In the genomic region with DNA sequence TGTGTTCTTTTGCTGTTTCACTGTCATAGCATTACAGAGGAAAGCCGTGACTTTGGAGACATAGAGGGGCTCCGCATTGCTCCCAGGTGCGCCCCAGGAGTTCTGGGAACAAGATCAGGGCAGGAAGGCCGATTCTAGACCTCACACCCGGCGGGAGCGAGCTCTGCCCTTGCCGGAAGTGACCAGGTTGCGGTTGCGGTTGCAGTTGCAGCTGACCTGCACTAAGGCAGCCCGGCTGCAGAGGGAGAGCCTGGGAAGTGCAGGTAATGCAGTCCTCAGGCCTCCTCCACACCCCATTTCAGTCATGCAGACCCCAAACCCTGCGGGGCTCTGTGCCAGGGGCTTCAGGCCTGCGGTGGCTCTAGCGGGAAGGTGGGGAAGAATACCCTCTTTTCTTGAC, we compare ENCODE assay signal across 19 cellular contexts.
DNase-seq lines count a peak whose midpoint lies in the region; ATAC-seq, FAIRE-seq and TF ChIP-seq lines count a peak whose summit lies in the region.
"Had no signal": no experiment of that assay in that cellular context is flagged by ENCODE, and none has a peak within 500 bp of the region (broad histone marks: within the 10 kb centered on the region; RNA-seq: fewer than 3 reads in every experiment).

No MANE protein-coding gene starts in this region.

- intact Hi-C loops in kidney (cut with DNase I) (no loop called here), mucosa of descending colon (cut with DNase I, micrococcal nuclease) (no loop called here), PC-9 (cut with micrococcal nuclease; ENCODE audit: unreplicated experiment) (no loop called here)

- POLR2A ChIA-PET in PC-9 (lab: Charles Lee; ENCODE audit: unreplicated experiment): no interaction called here

- H3K4me3 ChIP-seq in GM12865 (ENCODE audit: low read depth, low read length): no peak overlapping the region
- H3K4me3 ChIP-seq in GM23338: no peak overlapping the region
- H3K4me3 ChIP-seq in kidney (ENCODE audit: low read length in 2 of 2): no peak overlapping the region
- H3K4me3 ChIP-seq in mucosa of descending colon: no peak overlapping the region
- H3K4me3 ChIP-seq in PC-9: no peak overlapping the region
- H3K4me3 ChIP-seq: A549, GM12878 had no signal

- DNase-seq in GM12865 (ENCODE audit: low read depth): peak; percentile 16
- DNase-seq in GM23338 (ENCODE audit: low spot score): no peak
- DNase-seq in RPMI8226: peak; percentile 67
- DNase-seq in kidney: peak; percentile 59
- no peak for DNase-seq in mucosa of descending colon
- no peak for DNase-seq in PC-9
- DNase-seq: CD8-positive, alpha-beta T cell; COR-L47; DMS153; HCEC 1CT; HFFc6; KBM-7 had no signal

- no peaks in the 10 kb centered on the region for H3K9me3 Mint-ChIP-seq in GM23338

- H3K9me2 ChIP-seq in GM23338 (ENCODE audit: insufficient read depth): no peaks in the 10 kb centered on the region
- H3K9me2 ChIP-seq in PC-9 (ENCODE audit: insufficient read depth): no peaks in the 10 kb centered on the region

- H3K27ac Mint-ChIP-seq in GM23338: no peak overlapping the region
- H3K27ac Mint-ChIP-seq: CD14-positive monocyte; CD8-positive, alpha-beta T cell; HFFc6 had no signal

- H3K36me3 ChIP-seq in GM23338 (ENCODE audit: insufficient read depth) (no peaks in the 10 kb centered on the region), kidney (ENCODE audit: control insufficient read depth in 1 of 2, insufficient read depth in 2 of 2, low read length in 2 of 2) (no peaks in the 10 kb centered on the region), mucosa of descending colon (ENCODE audit: low read depth) (no peaks in the 10 kb centered on the region), PC-9 (ENCODE audit: low read depth) (no peaks in the 10 kb centered on the region)

- no peak overlapping the region for H3K4me3 Mint-ChIP-seq in GM23338
- H3K4me3 Mint-ChIP-seq: CD14-positive monocyte; CD8-positive, alpha-beta T cell; HFFc6 had no signal

- H3K9me3 ChIP-seq in kidney (ENCODE audit: control insufficient read depth in 1 of 2, low read length in 2 of 2): no peaks in the 10 kb centered on the region
- H3K9me3 ChIP-seq in mucosa of descending colon: no peaks in the 10 kb centered on the region
- H3K9me3 ChIP-seq in PC-9 (ENCODE audit: insufficient read depth, low read depth): no peaks in the 10 kb centered on the region
- H3K9me3 ChIP-seq: A549 had no signal

- TF ChIP-seq CTCF in GM12865 (IDR thresholded peaks at IDR 0.05; ENCODE audit: insufficient read depth, low read depth, low read length, missing control alignments) (no peak), GM23338 (conservative IDR thresholded peaks at IDR 0.05; ENCODE audit: low read depth in 2 of 2) (no peak), kidney (IDR thresholded peaks at IDR 0.05; ENCODE audit: borderline replicate concordance, extremely low read depth, insufficient read depth) (no peak), mucosa of descending colon (IDR thresholded peaks at IDR 0.05) (no peak), PC-9 (conservative IDR thresholded peaks at IDR 0.05) (no peak)

- no peaks in the 10 kb centered on the region for H3K27me3 ChIP-seq in GM23338 (ENCODE audit: insufficient read depth)
- peaks cover 90% of the 10 kb centered on the region for H3K27me3 ChIP-seq in PC-9 (ENCODE audit: insufficient read depth, low read depth)

- H3K4me1 ChIP-seq in GM23338 (ENCODE audit: insufficient read depth) (peaks cover 5% of the 10 kb centered on the region; the same call in 1 of the 2 replicates), kidney (ENCODE audit: control insufficient read depth in 1 of 2, insufficient read depth in 1 of 2, low read depth in 1 of 2, low read length in 2 of 2) (no peaks in the 10 kb centered on the region), mucosa of descending colon (ENCODE audit: low read depth) (peaks cover 10% of the 10 kb centered on the region), PC-9 (replicated peaks; ENCODE audit: insufficient read depth) (no peaks in the 10 kb centered on the region)
- H3K4me1 ChIP-seq: A549 had no signal

- peaks cover 3% of the 10 kb centered on the region for H3K27me3 Mint-ChIP-seq in GM23338 (ENCODE audit: insufficient read depth, low read depth, poor library complexity)

- no peak for FAIRE-seq in kidney (lab: Jason Lieb, UNC)
- FAIRE-seq: A549, D721Med, GM12878, GM18507 had no signal

- H3F3A ChIP-seq in GM23338 (replicated peaks; ENCODE audit: low read depth) (no peaks in the 10 kb centered on the region), PC-9 (ENCODE audit: insufficient read depth, low read depth) (no peaks in the 10 kb centered on the region)

- H3K27ac ChIP-seq in GM23338 (ENCODE audit: low read depth) (no peak overlapping the region), kidney (ENCODE audit: low read depth in 2 of 2, low read length in 2 of 2) (no peak overlapping the region), PC-9 (no peak overlapping the region)
- H3K27ac ChIP-seq: A549, HL-60 had no signal

- H3K9ac ChIP-seq in kidney (ENCODE audit: low read length in 2 of 2): no peak overlapping the region

- H3K36me3 Mint-ChIP-seq in GM23338 (ENCODE audit: low read depth): no peaks in the 10 kb centered on the region
- H3K36me3 Mint-ChIP-seq: CD14-positive monocyte; CD8-positive, alpha-beta T cell had no signal

- H3K79me2 ChIP-seq in GM23338 (replicated peaks; ENCODE audit: insufficient read depth) (no peaks in the 10 kb centered on the region), PC-9 (ENCODE audit: low read depth) (no peaks in the 10 kb centered on the region)

- H2AFZ ChIP-seq in GM23338 (peak overlapping the region; percentile 81), PC-9 (no peak overlapping the region)

- BruUV-seq in PC-9 (replicated peaks; lab: Mats Ljungman, UMichigan): no TSS peak

- H4K20me1 ChIP-seq in GM23338 (replicated peaks; ENCODE audit: insufficient read depth) (no peaks in the 10 kb centered on the region), PC-9 (ENCODE audit: insufficient read depth) (no peaks in the 10 kb centered on the region)

- peaks cover 19% of the 10 kb centered on the region for H3K4me1 Mint-ChIP-seq in GM23338
- H3K4me1 Mint-ChIP-seq: CD14-positive monocyte had no signal

- 0 out of 3 replicates have a peak, but pooled peaks have one; percentile 24 for ATAC-seq in GM23338
- ATAC-seq in HG03521 (IDR thresholded peaks at IDR 0.05; ENCODE audit: unreplicated experiment): no peak
- no peak for ATAC-seq in mucosa of descending colon
- ATAC-seq: A549; CD8-positive, alpha-beta T cell; GM12878 had no signal

- CTCF ChIA-PET in PC-9 (lab: Charles Lee): interaction anchor here (0.6 kb wide), 1 partner anchor 13 kb away, joined by 3 read pairs; no protein-coding TSS in a partner anchor

- H3K4me2 ChIP-seq in GM23338 (no peak overlapping the region), PC-9 (no peak overlapping the region)
- H3K4me2 ChIP-seq: A549 had no signal

TF ChIP-seq in GM23338, 12 proteins besides CTCF, POLR2A, EP300 and RAD21 (continues in another document):
- TF ChIP-seq JUNB (IDR thresholded peaks at IDR 0.05; ENCODE audit: unreplicated experiment) (no peak), ETS1 (IDR thresholded peaks at IDR 0.05) (no peak), EZH2phosphoT487 (IDR thresholded peaks at IDR 0.05; ENCODE audit: unreplicated experiment) (no peak), CREB1 (CRISPR knock-in tag; IDR thresholded peaks at IDR 0.05; ENCODE audit: low read depth) (no peak), POLR2AphosphoS5 (IDR thresholded peaks at IDR 0.05; ENCODE audit: low read depth) (no peak), NANOG (IDR thresholded peaks at IDR 0.05; ENCODE audit: borderline replicate concordance) (no peak)

Comparison
In these comparisons a context has a peak if more than half of its experiments do, and no peak if none do; other contexts are left out.
1. DNase-seq: peak in GM12865 (single experiment), RPMI8226 (single experiment) and kidney (single experiment); none in GM23338 (single experiment), mucosa of descending colon (0 of 3) and PC-9 (0 of 2).